23 cellular contexts compared by ENCODE assay signal in genomic region chr1:156467906-156468305, GRCh38. TPM values are rescaled to one million over a fixed set of nuclear protein-coding genes. Genes with fewer than 3 reads are reported as not detected.
DNase-seq lines count a peak whose midpoint lies in the region; ATAC-seq and TF ChIP-seq lines count a peak whose summit lies in the region.
"Had no signal": no experiment of that assay in that cellular context is flagged by ENCODE, and none has a peak within 500 bp of the region (broad histone marks: within the 10 kb centered on the region; RNA-seq: fewer than 3 reads in every experiment).

No MANE protein-coding gene starts in this region.

- TF ChIP-seq CTCF in heart right ventricle (IDR thresholded peaks at IDR 0.05) (no peak), coronary artery (IDR thresholded peaks at IDR 0.05) (no peak), neural progenitor cell (IDR thresholded peaks at IDR 0.05) (no peak), uterus (IDR thresholded peaks at IDR 0.05) (no peak)

- ATAC-seq in heart right ventricle, result no peak
- ATAC-seq in left ventricle myocardium superior, result no peak
- no peak for ATAC-seq in HG02763 (IDR thresholded peaks at IDR 0.05; ENCODE audit: unreplicated experiment)
- ATAC-seq: foreskin keratinocyte, SK-N-SH treated with all-trans-retinoic acid at 6 μM for 48 hours had no signal

- H3K9ac ChIP-seq in neural progenitor cell, result no peak overlapping the region

- no peaks in the 10 kb centered on the region for H3K9me3 ChIP-seq in heart right ventricle
- H3K9me3 ChIP-seq in neural progenitor cell (ENCODE audit: low read depth), result no peaks in the 10 kb centered on the region
- H3K9me3 ChIP-seq in uterus, result no peaks in the 10 kb centered on the region

- DNase-seq in heart right ventricle (no peak), left ventricle myocardium superior (no peak), coronary artery (ENCODE audit: low spot score) (no peak), neural progenitor cell (ENCODE audit: low spot score) (no peak), uterus (no peak), HCEC 1CT (no peak), T-helper 1 cell (no peak)
- DNase-seq: activated B cell treated with CpG ODN at 0.5 μM for 24 hours; activated CD8-positive, alpha-beta memory T cell treated with anti-CD3 and anti-CD28 coated beads for 24 hours; activated naive CD8-positive, alpha-beta T cell treated with anti-CD3 and anti-CD28 coated beads for 36 hours; activated T-cell treated with anti-CD3 and anti-CD28 coated beads, Interleukin-2, amount 50 U/mL, for 72 hours; cortex of kidney; foreskin keratinocyte; Kasumi-1; kidney; mesenchymal stem cell; naive B cell; NCI-H1092 treated with DMSO at 0.1 percent for 48 hours; NCI-H526 treated with DMSO at 0.1 percent for 48 hours; RPMI8226 had no signal

- peaks cover 0 to 91% (median 43%) of the 10 kb centered on the region in 9 donors for H3K36me3 ChIP-seq in heart right ventricle
- H3K36me3 ChIP-seq in neural progenitor cell, result no peaks in the 10 kb centered on the region
- no peaks in the 10 kb centered on the region for H3K36me3 ChIP-seq in uterus

- peaks cover 2% of the 10 kb centered on the region for H3K4me1 Mint-ChIP-seq in neural progenitor cell
- H3K4me1 Mint-ChIP-seq: activated B cell treated with CpG ODN at 0.5 μM for 24 hours, brain had no signal

- H3K27ac ChIP-seq in heart right ventricle (peak overlapping the region in 6 of 10 donors; percentile 9 to 53 (median 16)), coronary artery (peak overlapping the region; percentile 49 to 67), neural progenitor cell (no peak overlapping the region), uterus (peak overlapping the region; percentile 75 to 90)
- H3K27ac ChIP-seq: foreskin keratinocyte had no signal

- 88 to 91% methylated on average over 18 of the region's 18 CpGs for WGBS in heart right ventricle, 2 donors

- H3K79me2 ChIP-seq in neural progenitor cell (ENCODE audit: low read depth), result no peaks in the 10 kb centered on the region

- H3K4me3 ChIP-seq in heart right ventricle (no peak overlapping the region), coronary artery (no peak overlapping the region), neural progenitor cell (no peak overlapping the region), uterus (no peak overlapping the region)

- no peak overlapping the region for H3K27ac Mint-ChIP-seq in neural progenitor cell
- H3K27ac Mint-ChIP-seq: activated B cell treated with CpG ODN at 0.5 μM for 24 hours; activated naive CD8-positive, alpha-beta T cell treated with anti-CD3 and anti-CD28 coated beads for 36 hours; activated T-cell treated with anti-CD3 and anti-CD28 coated beads, Interleukin-2, amount 50 U/mL, for 72 hours had no signal

- peak overlapping the region; percentile 20 for H3K4me3 Mint-ChIP-seq in neural progenitor cell
- H3K4me3 Mint-ChIP-seq: activated B cell treated with CpG ODN at 0.5 μM for 24 hours; activated naive CD8-positive, alpha-beta T cell treated with anti-CD3 and anti-CD28 coated beads for 36 hours; activated T-cell treated with anti-CD3 and anti-CD28 coated beads, Interleukin-2, amount 50 U/mL, for 72 hours; brain had no signal

- H3F3A ChIP-seq in neural progenitor cell (ENCODE audit: low read depth), result no peaks in the 10 kb centered on the region

- H4K20me1 ChIP-seq in neural progenitor cell (ENCODE audit: low read depth), result no peaks in the 10 kb centered on the region

- no peak overlapping the region for H3K4me2 ChIP-seq in neural progenitor cell

- no peaks in the 10 kb centered on the region for H3K9me3 Mint-ChIP-seq in neural progenitor cell
- H3K9me3 Mint-ChIP-seq: activated B cell treated with CpG ODN at 0.5 μM for 24 hours; activated naive CD8-positive, alpha-beta T cell treated with anti-CD3 and anti-CD28 coated beads for 36 hours; activated T-cell treated with anti-CD3 and anti-CD28 coated beads, Interleukin-2, amount 50 U/mL, for 72 hours; brain; naive B cell had no signal

- peaks cover 33 to 97% (median 77%) of the 10 kb centered on the region in 9 donors for H3K4me1 ChIP-seq in heart right ventricle
- H3K4me1 ChIP-seq in neural progenitor cell, result no peaks in the 10 kb centered on the region
- H3K4me1 ChIP-seq in uterus, result peaks cover 7 to 18% of the 10 kb centered on the region in 2 donors

- H3K27me3 ChIP-seq in heart right ventricle (no peaks in the 10 kb centered on the region), neural progenitor cell (no peaks in the 10 kb centered on the region), uterus (no peaks in the 10 kb centered on the region)
- H3K27me3 ChIP-seq: foreskin keratinocyte had no signal

- H2AFZ ChIP-seq in neural progenitor cell (replicated peaks), result no peak overlapping the region

- peaks cover 7% of the 10 kb centered on the region for H3K27me3 Mint-ChIP-seq in neural progenitor cell (ENCODE audit: insufficient read depth, low read depth)
- H3K27me3 Mint-ChIP-seq: activated B cell treated with CpG ODN at 0.5 μM for 24 hours; activated naive CD8-positive, alpha-beta T cell treated with anti-CD3 and anti-CD28 coated beads for 36 hours; brain; naive B cell had no signal

- no peak for TF ChIP-seq POLR2A in uterus (IDR thresholded peaks at IDR 0.05)

- peaks cover 6% of the 10 kb centered on the region for H3K36me3 Mint-ChIP-seq in neural progenitor cell

- intact Hi-C loops in heart right ventricle (cut with DNase I), result loop anchor here in 1 of 10 donors (10.0 kb wide), 1 partner anchor 117 kb away; no protein-coding TSS in a partner anchor
- intact Hi-C loops in left ventricle myocardium superior (cut with micrococcal nuclease), result no loop called here
- intact Hi-C loops in uterus (cut with DNase I; ENCODE audit: low total_unique reads), result no loop called here

RNA-seq across cellular contexts. Expression of gene MEF2D, which starts 32.7 kb away (rescaled TPM):
- total RNA-seq in heart right ventricle (100 to 1,000 TPM in 4 of 10 donors, 10 to 100 TPM in 6; 81.1 to 127 (median 96.5) TPM), left ventricle myocardium superior (116 TPM), neural progenitor cell (ENCODE audit: low replicate concordance) (1.8 and 7.1 TPM in 2 replicates), uterus (100 to 1,000 TPM in 1 of 4 donors, 10 to 100 TPM in 2, 1 to 10 TPM in 1; 8.4 to 101 (median 35.1) TPM)
- 10 to 100 TPM; 31.6 to 37.7 TPM for polyA plus RNA-seq in heart right ventricle
